ENCODE assay signal across 22 cellular contexts in genomic region chr9:115024925-115025535, GRCh38.
"Had no signal": no experiment of that assay in that cellular context is flagged by ENCODE, and none has a peak within 500 bp of the region (broad histone marks: within the 10 kb centered on the region; RNA-seq: fewer than 3 reads in every experiment).

No MANE protein-coding gene starts in this region.

- H3K9me3 ChIP-seq: esophagus squamous epithelium, neutrophil, spleen, transverse colon had no signal

- H3K4me1 Mint-ChIP-seq: naive B cell; stimulated activated naive B cell treated with anti-CD40 and anti-IgM and Interleukin-4, amounts not matched to agents 10 μg/mL and 1 μg/mL and 100 μg/mL, for 72 hours had no signal

- H3K36me3 Mint-ChIP-seq: naive B cell; stimulated activated naive B cell treated with anti-CD40 and anti-IgM and Interleukin-4, amounts not matched to agents 10 μg/mL and 1 μg/mL and 100 μg/mL, for 72 hours had no signal

- H3K27ac Mint-ChIP-seq: activated naive CD8-positive, alpha-beta T cell treated with anti-CD3 and anti-CD28 coated beads, Interleukin-2, amount 10 ng/mL, durations not matched to agents 7 days and 5 days; activated T-cell treated with anti-CD3 and anti-CD28 coated beads, Interleukin-2, amount 50 U/mL, for 72 hours; stimulated activated naive B cell treated with anti-CD40 and anti-IgM and Interleukin-4, amounts not matched to agents 10 μg/mL and 1 μg/mL and 100 μg/mL, for 72 hours; T-helper 1 cell treated with Interleukin-12 subunit alpha and Interleukin-12 subunit beta and Interleukin-4 antibody, amounts not matched to agents 30 μg/mL and 1 μg/mL, for 36 hours had no signal

- H3K9me3 Mint-ChIP-seq: activated naive CD8-positive, alpha-beta T cell treated with anti-CD3 and anti-CD28 coated beads, Interleukin-2, amount 10 ng/mL, durations not matched to agents 7 days and 5 days; activated T-cell treated with anti-CD3 and anti-CD28 coated beads, Interleukin-2, amount 50 U/mL, for 72 hours; naive B cell; stimulated activated naive B cell treated with anti-CD40 and anti-IgM and Interleukin-4, amounts not matched to agents 10 μg/mL and 1 μg/mL and 100 μg/mL, for 72 hours; T-helper 1 cell treated with Interleukin-12 subunit alpha and Interleukin-12 subunit beta and Interleukin-4 antibody, amounts not matched to agents 30 μg/mL and 1 μg/mL, for 36 hours had no signal

- H3K4me1 ChIP-seq: esophagus squamous epithelium, foreskin keratinocyte, spleen, transverse colon had no signal

- FAIRE-seq: colon, islet of Langerhans had no signal

- ATAC-seq: activated T-cell treated with anti-CD3 and anti-CD28 coated beads, Interleukin-2, amount 50 U/mL, for 72 hours; foreskin keratinocyte; right cardiac atrium; stimulated activated naive B cell treated with anti-CD40 and anti-IgM and Interleukin-4, amounts not matched to agents 10 μg/mL and 1 μg/mL and 100 μg/mL, for 72 hours had no signal

- H3K4me3 ChIP-seq: cardiac muscle cell, esophagus squamous epithelium, SK-N-MC, spleen, transverse colon had no signal

- H3K27ac ChIP-seq: cardiac muscle cell, esophagus squamous epithelium, foreskin keratinocyte, neutrophil, SK-N-MC, spleen had no signal

- H3K27me3 ChIP-seq: cardiac muscle cell, esophagus squamous epithelium, foreskin keratinocyte, neutrophil, spleen, transverse colon had no signal

- H3K36me3 ChIP-seq: cardiac muscle cell, neutrophil, transverse colon had no signal

- DNase-seq: activated CD4-positive, alpha-beta T cell treated with anti-CD3 and anti-CD28 coated beads, Interleukin-2, amount 50 U/mL, for 48 hours; activated CD4-positive, CD25-positive, alpha-beta regulatory T cell treated with anti-CD3 and anti-CD28 coated beads, Interleukin-2, amount 50 U/mL, for 72 hours; activated naive CD8-positive, alpha-beta T cell treated with anti-CD3 and anti-CD28 coated beads, Interleukin-2, amount 10 ng/mL, durations not matched to agents 7 days and 5 days; activated T-cell treated with anti-CD3 and anti-CD28 coated beads, Interleukin-2, amount 50 U/mL, for 72 hours; anterior cingulate cortex; esophagus squamous epithelium; head of caudate nucleus; naive B cell; posterior cingulate gyrus; right cardiac atrium; spleen; stimulated activated CD4-positive, alpha-beta T cell treated with anti-CD3 and anti-CD28 coated beads, Interleukin-2, amount 100 ng/mL, for 24 hours; stimulated activated naive B cell treated with anti-CD40 and anti-IgM and Interleukin-4, amounts not matched to agents 10 μg/mL and 1 μg/mL and 100 μg/mL, for 72 hours; substantia nigra; transverse colon had no signal

- H3K4me3 Mint-ChIP-seq: activated naive CD8-positive, alpha-beta T cell treated with anti-CD3 and anti-CD28 coated beads, Interleukin-2, amount 10 ng/mL, durations not matched to agents 7 days and 5 days; activated T-cell treated with anti-CD3 and anti-CD28 coated beads, Interleukin-2, amount 50 U/mL, for 72 hours; naive B cell; stimulated activated naive B cell treated with anti-CD40 and anti-IgM and Interleukin-4, amounts not matched to agents 10 μg/mL and 1 μg/mL and 100 μg/mL, for 72 hours; T-helper 1 cell treated with Interleukin-12 subunit alpha and Interleukin-12 subunit beta and Interleukin-4 antibody, amounts not matched to agents 30 μg/mL and 1 μg/mL, for 36 hours had no signal
